Comparison of ENCODE assay signal across 1 cellular context in genomic region chr22:42061041-42061440, GRCh38.
TF ChIP-seq lines count a peak whose summit lies in the region.

No MANE protein-coding gene starts in this region.

TF ChIP-seq in K562, 482 proteins besides CTCF, POLR2A, EP300 and RAD21:
- TF ChIP-seq TGIF2 (CRISPR knock-in tag; IDR thresholded peaks at IDR 0.05) (no peak), ZNF316 (IDR thresholded peaks at IDR 0.05) (peak; percentile 7; the same call in 1 of the 2 replicates)
